In the genomic region with DNA sequence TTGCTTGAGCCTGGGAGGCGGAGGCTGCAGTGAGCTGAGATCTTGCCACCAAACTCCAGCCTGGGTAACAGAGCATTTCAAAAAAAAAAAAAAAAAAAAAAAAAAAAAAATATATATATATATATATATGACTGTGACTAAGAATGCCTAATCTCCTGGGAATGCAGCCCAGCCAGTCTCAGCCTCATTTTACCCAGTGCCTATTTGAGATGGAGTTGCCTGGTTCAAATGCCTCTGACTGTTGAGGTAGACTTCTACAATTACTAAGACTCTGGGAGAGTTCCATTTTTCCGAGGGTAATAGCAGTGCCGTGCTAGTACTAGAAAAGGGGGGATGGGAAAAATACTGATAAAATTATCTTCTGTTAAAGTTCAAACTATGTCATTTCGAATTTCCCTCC, we compare ENCODE assay signal across 1 cellular context.
TF ChIP-seq lines count a peak whose summit lies in the region.

No MANE protein-coding gene starts in this region.

TF ChIP-seq in IMR-90, 13 proteins besides CTCF, POLR2A, EP300 and RAD21:
- TF ChIP-seq, protein P1, sequence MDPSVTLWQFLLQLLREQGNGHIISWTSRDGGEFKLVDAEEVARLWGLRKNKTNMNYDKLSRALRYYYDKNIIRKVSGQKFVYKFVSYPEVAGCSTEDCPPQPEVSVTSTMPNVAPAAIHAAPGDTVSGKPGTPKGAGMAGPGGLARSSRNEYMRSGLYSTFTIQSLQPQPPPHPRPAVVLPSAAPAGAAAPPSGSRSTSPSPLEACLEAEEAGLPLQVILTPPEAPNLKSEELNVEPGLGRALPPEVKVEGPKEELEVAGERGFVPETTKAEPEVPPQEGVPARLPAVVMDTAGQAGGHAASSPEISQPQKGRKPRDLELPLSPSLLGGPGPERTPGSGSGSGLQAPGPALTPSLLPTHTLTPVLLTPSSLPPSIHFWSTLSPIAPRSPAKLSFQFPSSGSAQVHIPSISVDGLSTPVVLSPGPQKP (IDR thresholded peaks at IDR 0.05; ENCODE audit: borderline replicate concordance, low read depth, low read length) = no peak
- TF ChIP-seq FOS (IDR thresholded peaks at IDR 0.05; ENCODE audit: low read depth, low read length) = no peak
- no peak for TF ChIP-seq MXI1 (IDR thresholded peaks at IDR 0.05; ENCODE audit: borderline replicate concordance, low read depth, low read length)
- no peak for TF ChIP-seq RFX5 (IDR thresholded peaks at IDR 0.05; ENCODE audit: low read depth, low read length)
- TF ChIP-seq BHLHE40 (IDR thresholded peaks at IDR 0.05; ENCODE audit: low read depth, low read length) = no peak
- TF ChIP-seq SMC3 (IDR thresholded peaks at IDR 0.05; ENCODE audit: low read depth, low read length) = no peak
- TF ChIP-seq, protein P2, sequence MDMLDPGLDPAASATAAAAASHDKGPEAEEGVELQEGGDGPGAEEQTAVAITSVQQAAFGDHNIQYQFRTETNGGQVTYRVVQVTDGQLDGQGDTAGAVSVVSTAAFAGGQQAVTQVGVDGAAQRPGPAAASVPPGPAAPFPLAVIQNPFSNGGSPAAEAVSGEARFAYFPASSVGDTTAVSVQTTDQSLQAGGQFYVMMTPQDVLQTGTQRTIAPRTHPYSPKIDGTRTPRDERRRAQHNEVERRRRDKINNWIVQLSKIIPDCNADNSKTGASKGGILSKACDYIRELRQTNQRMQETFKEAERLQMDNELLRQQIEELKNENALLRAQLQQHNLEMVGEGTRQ (IDR thresholded peaks at IDR 0.05; ENCODE audit: low read depth, low read length) = no peak
- no peak for TF ChIP-seq MAZ (IDR thresholded peaks at IDR 0.05; ENCODE audit: borderline replicate concordance, low read depth, low read length)
- TF ChIP-seq CEBPB (IDR thresholded peaks at IDR 0.05; ENCODE audit: low read depth, low read length) = no peak
- TF ChIP-seq MAFK (IDR thresholded peaks at IDR 0.05; ENCODE audit: low read depth, low read length) = no peak
- no peak for TF ChIP-seq NFE2L2 (IDR thresholded peaks at IDR 0.05; ENCODE audit: low read depth, low read length)
- TF ChIP-seq RCOR1 (IDR thresholded peaks at IDR 0.05; ENCODE audit: insufficient replicate concordance, low read length) = no peak
- TF ChIP-seq CHD1 (IDR thresholded peaks at IDR 0.05; ENCODE audit: low read depth, low read length) = no peak
